20 cellular contexts compared by ENCODE assay signal in genomic region chr17:31521632-31522283, GRCh38.
DNase-seq lines count a peak whose midpoint lies in the region; ATAC-seq, FAIRE-seq and TF ChIP-seq lines count a peak whose summit lies in the region.
"Had no signal": no experiment of that assay in that cellular context is flagged by ENCODE, and none has a peak within 500 bp of the region (broad histone marks: within the 10 kb centered on the region; RNA-seq: fewer than 3 reads in every experiment).

No MANE protein-coding gene starts in this region.

- H3K27me3 ChIP-seq in Peyer's patch = no peaks in the 10 kb centered on the region
- H3K27me3 ChIP-seq in small intestine (ENCODE audit: control insufficient read depth in 2 of 2, insufficient read depth in 2 of 2, low read length in 2 of 2) = no peaks in the 10 kb centered on the region
- H3K27me3 ChIP-seq: SJCRH30 had no signal

- no peak overlapping the region for H3K9ac ChIP-seq in kidney (ENCODE audit: low read length in 2 of 2)

- peaks cover 4% of the 10 kb centered on the region for H3K4me1 Mint-ChIP-seq in activated T-cell treated with anti-CD3 and anti-CD28 coated beads, Interleukin-2, amount 50 U/mL, for 24 hours (ENCODE audit: low read depth)
- H3K4me1 Mint-ChIP-seq in activated T-cell treated with anti-CD3 and anti-CD28 coated beads, Interleukin-2, amount 50 U/mL, for 4 hours (ENCODE audit: low read depth) = peaks cover 9% of the 10 kb centered on the region

- H3K4me3 ChIP-seq in Peyer's patch (no peak overlapping the region), kidney (ENCODE audit: low read length in 2 of 2) (no peak overlapping the region), small intestine (ENCODE audit: low read depth in 1 of 2, low read length in 2 of 2) (no peak overlapping the region)
- H3K4me3 ChIP-seq: PC-9, SJCRH30 had no signal

- FAIRE-seq in kidney (lab: Jason Lieb, UNC) = no peak
- FAIRE-seq in small intestine (lab: Jason Lieb, UNC) = no peak

- H3K27me3 Mint-ChIP-seq in activated T-cell treated with anti-CD3 and anti-CD28 coated beads, Interleukin-2, amount 50 U/mL, for 24 hours = no peaks in the 10 kb centered on the region
- H3K27me3 Mint-ChIP-seq in activated T-cell treated with anti-CD3 and anti-CD28 coated beads, Interleukin-2, amount 50 U/mL, for 4 hours (ENCODE audit: low read depth) = no peaks in the 10 kb centered on the region

- DNase-seq in activated T-cell treated with anti-CD3 and anti-CD28 coated beads, Interleukin-2, amount 50 U/mL, for 24 hours = no peak
- DNase-seq in activated T-cell treated with anti-CD3 and anti-CD28 coated beads, Interleukin-2, amount 50 U/mL, for 4 hours = no peak
- peak in 2 of 3 donors; percentile 50 to 71 for DNase-seq in Peyer's patch
- no peak for DNase-seq in kidney
- peak; percentile 71 for DNase-seq in small intestine
- no peak for DNase-seq in activated CD4-positive, alpha-beta T cell treated with anti-CD3 and anti-CD28 coated beads for 4 hours
- no peak for DNase-seq in germinal center (ENCODE audit: low spot score)
- DNase-seq: 8988T, COR-L47, DMS 273 treated with DMSO at 0.1 percent for 48 hours, GDM1, H7, NCI-H187, NCI-H2107, NCI-H2227 treated with DMSO at 0.1 percent for 48 hours, NCI-H510A treated with DMSO at 0.1 percent for 48 hours, NCI-H774, PC-9, SJCRH30 had no signal

- H3K36me3 ChIP-seq in Peyer's patch = peaks cover 0 to 57% (median 0%) of the 10 kb centered on the region in 3 donors
- H3K36me3 ChIP-seq in kidney (ENCODE audit: control insufficient read depth in 1 of 2, insufficient read depth in 2 of 2, low read length in 2 of 2) = peaks cover 5 to 10% of the 10 kb centered on the region in 2 donors
- H3K36me3 ChIP-seq in small intestine (ENCODE audit: control insufficient read depth in 2 of 2, insufficient read depth in 2 of 2, low read length in 2 of 2) = peaks cover 7 to 8% of the 10 kb centered on the region in 2 donors
- H3K36me3 ChIP-seq: SJCRH30 had no signal

- no peak for TF ChIP-seq CTCF in Peyer's patch (IDR thresholded peaks at IDR 0.05)
- no peak for TF ChIP-seq CTCF in kidney (IDR thresholded peaks at IDR 0.05; ENCODE audit: borderline replicate concordance, extremely low read depth, insufficient read depth)

- peaks cover 0 to 15% (median 0%) of the 10 kb centered on the region in 4 donors for H3K9me3 ChIP-seq in Peyer's patch
- H3K9me3 ChIP-seq in kidney (ENCODE audit: control insufficient read depth in 1 of 2, low read length in 2 of 2) = no peaks in the 10 kb centered on the region
- H3K9me3 ChIP-seq in small intestine (ENCODE audit: control insufficient read depth, low read depth) = no peaks in the 10 kb centered on the region

- 90 to 92% (median 90%) methylated on average over 13 of the region's 13 CpGs for WGBS in small intestine, 3 donors

- H3K9me3 Mint-ChIP-seq in activated T-cell treated with anti-CD3 and anti-CD28 coated beads, Interleukin-2, amount 50 U/mL, for 24 hours = no peaks in the 10 kb centered on the region
- H3K9me3 Mint-ChIP-seq in activated T-cell treated with anti-CD3 and anti-CD28 coated beads, Interleukin-2, amount 50 U/mL, for 4 hours = no peaks in the 10 kb centered on the region

- TF ChIP-seq POLR2A in Peyer's patch (IDR thresholded peaks at IDR 0.05) = no peak

- ATAC-seq in activated T-cell treated with anti-CD3 and anti-CD28 coated beads, Interleukin-2, amount 50 U/mL, for 4 hours = no peak
- ATAC-seq in HG02678 (IDR thresholded peaks at IDR 0.05; ENCODE audit: unreplicated experiment) = no peak

- H3K36me3 Mint-ChIP-seq in activated T-cell treated with anti-CD3 and anti-CD28 coated beads, Interleukin-2, amount 50 U/mL, for 24 hours (ENCODE audit: low read depth) = peaks cover 61% of the 10 kb centered on the region
- H3K36me3 Mint-ChIP-seq in activated T-cell treated with anti-CD3 and anti-CD28 coated beads, Interleukin-2, amount 50 U/mL, for 4 hours (ENCODE audit: insufficient read depth) = peaks cover 8% of the 10 kb centered on the region

- peaks cover 0 to 3% (median 0%) of the 10 kb centered on the region in 4 donors for H3K4me1 ChIP-seq in Peyer's patch
- H3K4me1 ChIP-seq in kidney (ENCODE audit: control insufficient read depth in 1 of 2, insufficient read depth in 1 of 2, low read depth in 1 of 2, low read length in 2 of 2) = no peaks in the 10 kb centered on the region
- H3K4me1 ChIP-seq in small intestine (ENCODE audit: control insufficient read depth in 2 of 2, insufficient read depth in 1 of 2, low read depth in 1 of 2, low read length in 1 of 2) = peaks cover 0 to 3% of the 10 kb centered on the region in 2 donors
- H3K4me1 ChIP-seq: SJCRH30 had no signal

- H3K27ac Mint-ChIP-seq in activated T-cell treated with anti-CD3 and anti-CD28 coated beads, Interleukin-2, amount 50 U/mL, for 24 hours = peak overlapping the region; percentile 26

- H3K4me3 Mint-ChIP-seq in activated T-cell treated with anti-CD3 and anti-CD28 coated beads, Interleukin-2, amount 50 U/mL, for 24 hours = no peak overlapping the region
- H3K4me3 Mint-ChIP-seq in activated T-cell treated with anti-CD3 and anti-CD28 coated beads, Interleukin-2, amount 50 U/mL, for 4 hours = no peak overlapping the region

- no peak overlapping the region for H3K27ac ChIP-seq in Peyer's patch
- peak overlapping the region; percentile 14 to 65 for H3K27ac ChIP-seq in kidney (ENCODE audit: low read depth in 2 of 2, low read length in 2 of 2)
- no peak overlapping the region for H3K27ac ChIP-seq in small intestine (ENCODE audit: low read depth in 1 of 2, low read length in 1 of 2)
- H3K27ac ChIP-seq: PC-9, SJCRH30 had no signal

- intact Hi-C loops in kidney (cut with DNase I) = no loop called here

Comparison
In these comparisons a context has a peak if more than half of its experiments do, and no peak if none do; other contexts are left out.
1. DNase-seq: peak in Peyer's patch (2 of 3) and small intestine (single experiment); none in activated T-cell treated with anti-CD3 and anti-CD28 coated beads, Interleukin-2, amount 50 U/mL, for 24 hours (single experiment), activated T-cell treated with anti-CD3 and anti-CD28 coated beads, Interleukin-2, amount 50 U/mL, for 4 hours (single experiment), kidney (single experiment), activated CD4-positive, alpha-beta T cell treated with anti-CD3 and anti-CD28 coated beads for 4 hours (0 of 2) and germinal center (single experiment).
2. H3K27ac ChIP-seq: peak in kidney (2 of 2); none in Peyer's patch (0 of 4) and small intestine (0 of 2).